Comparison of ENCODE assay signal across 8 cellular contexts in genomic region chr17:80221401-80221800, GRCh38. TPM values are rescaled to one million over a fixed set of nuclear protein-coding genes. Genes with fewer than 3 reads are reported as not detected.
DNase-seq lines count a peak whose midpoint lies in the region; ATAC-seq lines count a peak whose summit lies in the region.

No MANE protein-coding gene starts in this region.

- H3K27me3 Mint-ChIP-seq in activated naive CD8-positive, alpha-beta T cell = no peaks in the 10 kb centered on the region
- peaks cover 7 to 14% (median 13%) of the 10 kb centered on the region in 3 donors for H3K27me3 Mint-ChIP-seq in immature natural killer cell (ENCODE audit: low read depth in 3 of 3)

- H3K9me3 Mint-ChIP-seq in activated naive CD8-positive, alpha-beta T cell (ENCODE audit: low read depth) = no peaks in the 10 kb centered on the region
- no peaks in the 10 kb centered on the region for H3K9me3 Mint-ChIP-seq in immature natural killer cell
- H3K9me3 Mint-ChIP-seq in stimulated activated effector memory CD8-positive, alpha-beta T cell treated with anti-CD3 and anti-CD28 coated beads, Interleukin-12 subunit alpha, Interleukin-12 subunit beta, amount 100 ng/mL, for 72 hours = no peaks in the 10 kb centered on the region

- H3K4me3 ChIP-seq in HAP-1 = peak overlapping the region; percentile 70

- H3K4me1 ChIP-seq in HAP-1 = peaks cover 6% of the 10 kb centered on the region

- no peak for ATAC-seq in stimulated activated effector memory CD8-positive, alpha-beta T cell treated with anti-CD3 and anti-CD28 coated beads, Interleukin-12 subunit alpha, Interleukin-12 subunit beta, amount 100 ng/mL, for 72 hours
- ATAC-seq in HG02610 (IDR thresholded peaks at IDR 0.05; ENCODE audit: unreplicated experiment) (no peak), HG03354 (IDR thresholded peaks at IDR 0.05; ENCODE audit: poor library complexity, severe bottlenecking, unreplicated experiment) (no peak)

- H3K27ac Mint-ChIP-seq in activated naive CD8-positive, alpha-beta T cell = peak overlapping the region; percentile 64
- H3K27ac Mint-ChIP-seq in immature natural killer cell = peak overlapping the region in 5 of 6 donors; percentile 51 to 84 (median 62)
- H3K27ac Mint-ChIP-seq in stimulated activated effector memory CD8-positive, alpha-beta T cell treated with anti-CD3 and anti-CD28 coated beads, Interleukin-12 subunit alpha, Interleukin-12 subunit beta, amount 100 ng/mL, for 72 hours = no peak overlapping the region

- in situ Hi-C loops in HAP-1 (cut with MboI; ENCODE audit: low sequenced_read_pairs) (no loop called here), G401 (cut with HindIII; ENCODE audit: low sequenced_read_pairs) (no loop called here)

- peaks cover 2% of the 10 kb centered on the region for H3K36me3 Mint-ChIP-seq in activated naive CD8-positive, alpha-beta T cell
- peaks cover 2 to 13% (median 5%) of the 10 kb centered on the region in 3 donors for H3K36me3 Mint-ChIP-seq in immature natural killer cell
- H3K36me3 Mint-ChIP-seq in stimulated activated effector memory CD8-positive, alpha-beta T cell treated with anti-CD3 and anti-CD28 coated beads, Interleukin-12 subunit alpha, Interleukin-12 subunit beta, amount 100 ng/mL, for 72 hours = peaks cover 24% of the 10 kb centered on the region

- H3K36me3 ChIP-seq in HAP-1 (replicated peaks) = peaks cover 16% of the 10 kb centered on the region

- H3K27me3 ChIP-seq in HAP-1 (ENCODE audit: low read depth) = no peaks in the 10 kb centered on the region

- H3K4me3 Mint-ChIP-seq in activated naive CD8-positive, alpha-beta T cell = peak overlapping the region; percentile 80
- peak overlapping the region; percentile 73 to 87 (median 80) for H3K4me3 Mint-ChIP-seq in immature natural killer cell
- H3K4me3 Mint-ChIP-seq in stimulated activated effector memory CD8-positive, alpha-beta T cell treated with anti-CD3 and anti-CD28 coated beads, Interleukin-12 subunit alpha, Interleukin-12 subunit beta, amount 100 ng/mL, for 72 hours = peak overlapping the region; percentile 92

- DNase-seq in HAP-1 (ENCODE audit: low spot score in 2 of 2) = no peak
- no peak for DNase-seq in immature natural killer cell
- DNase-seq in stimulated activated effector memory CD8-positive, alpha-beta T cell treated with anti-CD3 and anti-CD28 coated beads, Interleukin-12 subunit alpha, Interleukin-12 subunit beta, amount 100 ng/mL, for 72 hours (ENCODE audit: low spot score in 2 of 2) = no peak
- no peak for DNase-seq in G401 (ENCODE audit: low spot score)
- DNase-seq in hippocampal formation (lab: John Stamatoyannopoulos, UW) = no peak

- peaks cover 32% of the 10 kb centered on the region for H3K4me1 Mint-ChIP-seq in activated naive CD8-positive, alpha-beta T cell (ENCODE audit: low read depth)
- H3K4me1 Mint-ChIP-seq in immature natural killer cell = peaks cover 37 to 40% of the 10 kb centered on the region in 2 donors
- H3K4me1 Mint-ChIP-seq in stimulated activated effector memory CD8-positive, alpha-beta T cell treated with anti-CD3 and anti-CD28 coated beads, Interleukin-12 subunit alpha, Interleukin-12 subunit beta, amount 100 ng/mL, for 72 hours = peaks cover 62% of the 10 kb centered on the region

- H3K9me3 ChIP-seq in HAP-1 = no peaks in the 10 kb centered on the region

RNA-seq across cellular contexts. Expression of gene SLC26A11, which starts 1.2 kb away (rescaled TPM):
- 1 to 10 TPM; 1.6 to 3.6 (median 3.3) TPM for polyA plus RNA-seq in immature natural killer cell
- 16.7 and 19.0 TPM in 2 replicates for total RNA-seq in G401 (2014; rRNA removed; shearing (Covaris generic))

RNA-seq across cellular contexts. Expression of gene SGSH, which starts 1.3 kb away (rescaled TPM):
- polyA plus RNA-seq in immature natural killer cell = 10 to 100 TPM; 22.6 to 32.7 (median 26.8) TPM
- total RNA-seq in G401 (2014; rRNA removed; shearing (Covaris generic)) = 19.8 and 31.7 TPM in 2 replicates

RNA-seq across cellular contexts. Expression of gene RNF213, which starts 39.3 kb away (rescaled TPM):
- polyA plus RNA-seq in immature natural killer cell = 100 to 1,000 TPM in 1 of 3 donors, 10 to 100 TPM in 2; 12.7 to 117 (median 25.9) TPM
- 12.9 and 15.2 TPM in 2 replicates for total RNA-seq in G401 (2014; rRNA removed; shearing (Covaris generic))

RNA-seq across cellular contexts. Expression of gene CARD14, which starts 51.6 kb away (rescaled TPM):
- polyA plus RNA-seq in immature natural killer cell = not detected
- total RNA-seq in G401 (2014; rRNA removed; shearing (Covaris generic)) = 0.44 TPM in 1 of 2 replicates, not detected in the other
